1 cellular context compared by ENCODE assay signal in the genomic region with DNA sequence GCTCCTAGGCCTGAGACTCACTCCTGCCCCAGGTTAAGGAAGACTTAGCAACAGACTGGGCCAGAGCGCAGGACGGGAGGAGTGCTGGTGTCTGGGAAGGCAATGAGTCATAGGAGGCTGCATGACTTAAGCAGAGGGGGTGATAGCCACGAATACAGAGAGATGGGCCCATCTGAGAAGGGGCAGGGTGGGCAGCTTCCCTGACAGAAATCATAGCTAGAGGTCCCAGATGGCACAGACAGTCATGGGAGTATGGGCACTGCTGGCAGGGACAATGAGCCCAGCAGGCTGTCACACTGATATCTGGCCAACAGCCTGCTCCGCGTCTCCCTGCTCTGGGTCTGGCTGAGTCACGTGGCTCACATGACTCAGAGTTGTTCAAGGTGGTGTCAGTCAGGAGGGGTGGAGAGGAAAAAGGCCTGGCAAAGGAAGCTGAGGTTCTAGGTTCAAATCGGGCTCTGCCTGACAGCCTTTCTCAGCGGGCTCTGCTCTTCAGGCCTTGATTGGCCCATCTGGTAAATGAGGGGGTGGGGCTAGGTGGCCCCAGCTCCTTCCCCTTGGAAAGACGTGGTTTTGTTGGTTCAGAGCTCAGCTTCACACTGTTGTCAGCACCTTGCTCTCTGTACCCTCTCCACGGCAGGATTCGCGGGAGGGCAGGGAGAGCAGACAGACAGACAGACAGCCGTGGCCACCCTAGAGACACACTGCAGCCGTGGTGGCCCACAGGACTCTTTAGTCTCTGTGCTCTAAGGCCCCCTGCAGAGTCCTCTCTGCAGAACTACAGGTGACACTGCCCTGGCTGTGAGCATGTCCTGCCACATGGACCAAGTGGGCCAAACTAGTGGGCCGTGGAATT.
TF ChIP-seq lines count a peak whose summit lies in the region.

No MANE protein-coding gene starts in this region.

TF ChIP-seq in K562, 482 proteins besides CTCF, POLR2A, EP300 and RAD21 (continued from another document and continues in another):
- TF ChIP-seq, protein P1, sequence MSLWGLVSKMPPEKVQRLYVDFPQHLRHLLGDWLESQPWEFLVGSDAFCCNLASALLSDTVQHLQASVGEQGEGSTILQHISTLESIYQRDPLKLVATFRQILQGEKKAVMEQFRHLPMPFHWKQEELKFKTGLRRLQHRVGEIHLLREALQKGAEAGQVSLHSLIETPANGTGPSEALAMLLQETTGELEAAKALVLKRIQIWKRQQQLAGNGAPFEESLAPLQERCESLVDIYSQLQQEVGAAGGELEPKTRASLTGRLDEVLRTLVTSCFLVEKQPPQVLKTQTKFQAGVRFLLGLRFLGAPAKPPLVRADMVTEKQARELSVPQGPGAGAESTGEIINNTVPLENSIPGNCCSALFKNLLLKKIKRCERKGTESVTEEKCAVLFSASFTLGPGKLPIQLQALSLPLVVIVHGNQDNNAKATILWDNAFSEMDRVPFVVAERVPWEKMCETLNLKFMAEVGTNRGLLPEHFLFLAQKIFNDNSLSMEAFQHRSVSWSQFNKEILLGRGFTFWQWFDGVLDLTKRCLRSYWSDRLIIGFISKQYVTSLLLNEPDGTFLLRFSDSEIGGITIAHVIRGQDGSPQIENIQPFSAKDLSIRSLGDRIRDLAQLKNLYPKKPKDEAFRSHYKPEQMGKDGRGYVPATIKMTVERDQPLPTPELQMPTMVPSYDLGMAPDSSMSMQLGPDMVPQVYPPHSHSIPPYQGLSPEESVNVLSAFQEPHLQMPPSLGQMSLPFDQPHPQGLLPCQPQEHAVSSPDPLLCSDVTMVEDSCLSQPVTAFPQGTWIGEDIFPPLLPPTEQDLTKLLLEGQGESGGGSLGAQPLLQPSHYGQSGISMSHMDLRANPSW (CRISPR knock-in tag; IDR thresholded peaks at IDR 0.05) = no peak
- no peak for TF ChIP-seq ZKSCAN8 (CRISPR knock-in tag; IDR thresholded peaks at IDR 0.05)
- TF ChIP-seq, protein P2, sequence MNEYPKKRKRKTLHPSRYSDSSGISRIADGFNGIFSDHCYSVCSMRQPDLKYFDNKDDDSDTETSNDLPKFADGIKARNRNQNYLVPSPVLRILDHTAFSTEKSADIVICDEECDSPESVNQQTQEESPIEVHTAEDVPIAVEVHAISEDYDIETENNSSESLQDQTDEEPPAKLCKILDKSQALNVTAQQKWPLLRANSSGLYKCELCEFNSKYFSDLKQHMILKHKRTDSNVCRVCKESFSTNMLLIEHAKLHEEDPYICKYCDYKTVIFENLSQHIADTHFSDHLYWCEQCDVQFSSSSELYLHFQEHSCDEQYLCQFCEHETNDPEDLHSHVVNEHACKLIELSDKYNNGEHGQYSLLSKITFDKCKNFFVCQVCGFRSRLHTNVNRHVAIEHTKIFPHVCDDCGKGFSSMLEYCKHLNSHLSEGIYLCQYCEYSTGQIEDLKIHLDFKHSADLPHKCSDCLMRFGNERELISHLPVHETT (CRISPR knock-in tag; conservative IDR thresholded peaks at IDR 0.05 in 1 of 2, IDR thresholded peaks at IDR 0.05 in 1 of 2) = no peak
- peak; percentile 16 for TF ChIP-seq NEUROD1 (IDR thresholded peaks at IDR 0.05; ENCODE audit: borderline replicate concordance, low read depth, low read length, partially characterized antibody)
- no peak for TF ChIP-seq KLF1 (tag; IDR thresholded peaks at IDR 0.05)
- 0 out of 2 replicates have a peak, but pooled peaks have one; percentile 51 for TF ChIP-seq ZEB2 (IDR thresholded peaks at IDR 0.05)
- no peak for TF ChIP-seq ZFP1 (CRISPR knock-in tag; IDR thresholded peaks at IDR 0.05)
- TF ChIP-seq POLR2AphosphoS5 (IDR thresholded peaks at IDR 0.05; ENCODE audit: control insufficient read depth, insufficient read depth, low read depth, low read length) = no peak
- no peak for TF ChIP-seq PPARD (CRISPR knock-in tag; IDR thresholded peaks at IDR 0.05)
- peak; percentile 42; the same call in 1 of the 2 replicates for TF ChIP-seq ZNF766 (CRISPR knock-in tag; conservative IDR thresholded peaks at IDR 0.05)
- TF ChIP-seq CBX8 (IDR thresholded peaks at IDR 0.05; ENCODE audit: borderline replicate concordance, extremely low read depth, low read depth, low read length, poor library complexity, severe bottlenecking) = no peak
- TF ChIP-seq, protein P3, sequence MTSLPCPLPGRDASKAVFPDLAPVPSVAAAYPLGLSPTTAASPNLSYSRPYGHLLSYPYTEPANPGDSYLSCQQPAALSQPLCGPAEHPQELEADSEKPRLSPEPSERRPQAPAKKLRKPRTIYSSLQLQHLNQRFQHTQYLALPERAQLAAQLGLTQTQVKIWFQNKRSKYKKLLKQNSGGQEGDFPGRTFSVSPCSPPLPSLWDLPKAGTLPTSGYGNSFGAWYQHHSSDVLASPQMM (CRISPR knock-in tag; IDR thresholded peaks at IDR 0.05) = no peak
- TF ChIP-seq, protein P4, sequence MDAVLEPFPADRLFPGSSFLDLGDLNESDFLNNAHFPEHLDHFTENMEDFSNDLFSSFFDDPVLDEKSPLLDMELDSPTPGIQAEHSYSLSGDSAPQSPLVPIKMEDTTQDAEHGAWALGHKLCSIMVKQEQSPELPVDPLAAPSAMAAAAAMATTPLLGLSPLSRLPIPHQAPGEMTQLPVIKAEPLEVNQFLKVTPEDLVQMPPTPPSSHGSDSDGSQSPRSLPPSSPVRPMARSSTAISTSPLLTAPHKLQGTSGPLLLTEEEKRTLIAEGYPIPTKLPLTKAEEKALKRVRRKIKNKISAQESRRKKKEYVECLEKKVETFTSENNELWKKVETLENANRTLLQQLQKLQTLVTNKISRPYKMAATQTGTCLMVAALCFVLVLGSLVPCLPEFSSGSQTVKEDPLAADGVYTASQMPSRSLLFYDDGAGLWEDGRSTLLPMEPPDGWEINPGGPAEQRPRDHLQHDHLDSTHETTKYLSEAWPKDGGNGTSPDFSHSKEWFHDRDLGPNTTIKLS (IDR thresholded peaks at IDR 0.05; ENCODE audit: borderline replicate concordance, low read depth) = peak; percentile 82; the same call in 1 of the 2 replicates
- TF ChIP-seq, protein P5, sequence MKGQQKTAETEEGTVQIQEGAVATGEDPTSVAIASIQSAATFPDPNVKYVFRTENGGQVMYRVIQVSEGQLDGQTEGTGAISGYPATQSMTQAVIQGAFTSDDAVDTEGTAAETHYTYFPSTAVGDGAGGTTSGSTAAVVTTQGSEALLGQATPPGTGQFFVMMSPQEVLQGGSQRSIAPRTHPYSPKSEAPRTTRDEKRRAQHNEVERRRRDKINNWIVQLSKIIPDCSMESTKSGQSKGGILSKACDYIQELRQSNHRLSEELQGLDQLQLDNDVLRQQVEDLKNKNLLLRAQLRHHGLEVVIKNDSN (CRISPR knock-in tag; IDR thresholded peaks at IDR 0.05) = peak; percentile 98
- no peak for TF ChIP-seq PHTF2 (CRISPR knock-in tag; IDR thresholded peaks at IDR 0.05)
- TF ChIP-seq, protein P6, sequence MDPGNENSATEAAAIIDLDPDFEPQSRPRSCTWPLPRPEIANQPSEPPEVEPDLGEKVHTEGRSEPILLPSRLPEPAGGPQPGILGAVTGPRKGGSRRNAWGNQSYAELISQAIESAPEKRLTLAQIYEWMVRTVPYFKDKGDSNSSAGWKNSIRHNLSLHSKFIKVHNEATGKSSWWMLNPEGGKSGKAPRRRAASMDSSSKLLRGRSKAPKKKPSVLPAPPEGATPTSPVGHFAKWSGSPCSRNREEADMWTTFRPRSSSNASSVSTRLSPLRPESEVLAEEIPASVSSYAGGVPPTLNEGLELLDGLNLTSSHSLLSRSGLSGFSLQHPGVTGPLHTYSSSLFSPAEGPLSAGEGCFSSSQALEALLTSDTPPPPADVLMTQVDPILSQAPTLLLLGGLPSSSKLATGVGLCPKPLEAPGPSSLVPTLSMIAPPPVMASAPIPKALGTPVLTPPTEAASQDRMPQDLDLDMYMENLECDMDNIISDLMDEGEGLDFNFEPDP (CRISPR knock-in tag; IDR thresholded peaks at IDR 0.05) = no peak
- TF ChIP-seq DMBX1 (CRISPR knock-in tag; IDR thresholded peaks at IDR 0.05; ENCODE audit: borderline replicate concordance) = peak; percentile 61; the same call in 1 of the 2 replicates
- TF ChIP-seq, protein P7, sequence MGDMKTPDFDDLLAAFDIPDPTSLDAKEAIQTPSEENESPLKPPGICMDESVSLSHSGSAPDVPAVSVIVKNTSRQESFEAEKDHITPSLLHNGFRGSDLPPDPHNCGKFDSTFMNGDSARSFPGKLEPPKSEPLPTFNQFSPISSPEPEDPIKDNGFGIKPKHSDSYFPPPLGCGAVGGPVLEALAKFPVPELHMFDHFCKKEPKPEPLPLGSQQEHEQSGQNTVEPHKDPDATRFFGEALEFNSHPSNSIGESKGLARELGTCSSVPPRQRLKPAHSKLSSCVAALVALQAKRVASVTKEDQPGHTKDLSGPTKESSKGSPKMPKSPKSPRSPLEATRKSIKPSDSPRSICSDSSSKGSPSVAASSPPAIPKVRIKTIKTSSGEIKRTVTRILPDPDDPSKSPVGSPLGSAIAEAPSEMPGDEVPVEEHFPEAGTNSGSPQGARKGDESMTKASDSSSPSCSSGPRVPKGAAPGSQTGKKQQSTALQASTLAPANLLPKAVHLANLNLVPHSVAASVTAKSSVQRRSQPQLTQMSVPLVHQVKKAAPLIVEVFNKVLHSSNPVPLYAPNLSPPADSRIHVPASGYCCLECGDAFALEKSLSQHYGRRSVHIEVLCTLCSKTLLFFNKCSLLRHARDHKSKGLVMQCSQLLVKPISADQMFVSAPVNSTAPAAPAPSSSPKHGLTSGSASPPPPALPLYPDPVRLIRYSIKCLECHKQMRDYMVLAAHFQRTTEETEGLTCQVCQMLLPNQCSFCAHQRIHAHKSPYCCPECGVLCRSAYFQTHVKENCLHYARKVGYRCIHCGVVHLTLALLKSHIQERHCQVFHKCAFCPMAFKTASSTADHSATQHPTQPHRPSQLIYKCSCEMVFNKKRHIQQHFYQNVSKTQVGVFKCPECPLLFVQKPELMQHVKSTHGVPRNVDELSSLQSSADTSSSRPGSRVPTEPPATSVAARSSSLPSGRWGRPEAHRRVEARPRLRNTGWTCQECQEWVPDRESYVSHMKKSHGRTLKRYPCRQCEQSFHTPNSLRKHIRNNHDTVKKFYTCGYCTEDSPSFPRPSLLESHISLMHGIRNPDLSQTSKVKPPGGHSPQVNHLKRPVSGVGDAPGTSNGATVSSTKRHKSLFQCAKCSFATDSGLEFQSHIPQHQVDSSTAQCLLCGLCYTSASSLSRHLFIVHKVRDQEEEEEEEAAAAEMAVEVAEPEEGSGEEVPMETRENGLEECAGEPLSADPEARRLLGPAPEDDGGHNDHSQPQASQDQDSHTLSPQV (IDR thresholded peaks at IDR 0.05) = peak; percentile 87
- no peak; the same call in 1 of the 2 replicates for TF ChIP-seq GABPB1 (CRISPR knock-in tag; IDR thresholded peaks at IDR 0.05)
- TF ChIP-seq, protein P8, sequence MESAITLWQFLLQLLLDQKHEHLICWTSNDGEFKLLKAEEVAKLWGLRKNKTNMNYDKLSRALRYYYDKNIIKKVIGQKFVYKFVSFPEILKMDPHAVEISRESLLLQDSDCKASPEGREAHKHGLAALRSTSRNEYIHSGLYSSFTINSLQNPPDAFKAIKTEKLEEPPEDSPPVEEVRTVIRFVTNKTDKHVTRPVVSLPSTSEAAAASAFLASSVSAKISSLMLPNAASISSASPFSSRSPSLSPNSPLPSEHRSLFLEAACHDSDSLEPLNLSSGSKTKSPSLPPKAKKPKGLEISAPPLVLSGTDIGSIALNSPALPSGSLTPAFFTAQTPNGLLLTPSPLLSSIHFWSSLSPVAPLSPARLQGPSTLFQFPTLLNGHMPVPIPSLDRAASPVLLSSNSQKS (CRISPR knock-in tag; IDR thresholded peaks at IDR 0.05) = no peak
- TF ChIP-seq SMAD4 (CRISPR knock-in tag; conservative IDR thresholded peaks at IDR 0.05) = peak; percentile 89
- TF ChIP-seq RCOR1 (IDR thresholded peaks at IDR 0.05; ENCODE audit: borderline replicate concordance in 1 of 2, low read depth in 2 of 2, low read length in 2 of 2) = 0 out of 4 replicates have a peak, but pooled peaks of 1 of the 2 experiments have one; percentile 49
- TF ChIP-seq, protein P9, sequence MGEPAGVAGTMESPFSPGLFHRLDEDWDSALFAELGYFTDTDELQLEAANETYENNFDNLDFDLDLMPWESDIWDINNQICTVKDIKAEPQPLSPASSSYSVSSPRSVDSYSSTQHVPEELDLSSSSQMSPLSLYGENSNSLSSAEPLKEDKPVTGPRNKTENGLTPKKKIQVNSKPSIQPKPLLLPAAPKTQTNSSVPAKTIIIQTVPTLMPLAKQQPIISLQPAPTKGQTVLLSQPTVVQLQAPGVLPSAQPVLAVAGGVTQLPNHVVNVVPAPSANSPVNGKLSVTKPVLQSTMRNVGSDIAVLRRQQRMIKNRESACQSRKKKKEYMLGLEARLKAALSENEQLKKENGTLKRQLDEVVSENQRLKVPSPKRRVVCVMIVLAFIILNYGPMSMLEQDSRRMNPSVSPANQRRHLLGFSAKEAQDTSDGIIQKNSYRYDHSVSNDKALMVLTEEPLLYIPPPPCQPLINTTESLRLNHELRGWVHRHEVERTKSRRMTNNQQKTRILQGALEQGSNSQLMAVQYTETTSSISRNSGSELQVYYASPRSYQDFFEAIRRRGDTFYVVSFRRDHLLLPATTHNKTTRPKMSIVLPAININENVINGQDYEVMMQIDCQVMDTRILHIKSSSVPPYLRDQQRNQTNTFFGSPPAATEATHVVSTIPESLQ (CRISPR knock-in tag; IDR thresholded peaks at IDR 0.05) = no peak
- TF ChIP-seq MBD2 (IDR thresholded peaks at IDR 0.05; ENCODE audit: borderline replicate concordance, low read depth) = no peak
- TF ChIP-seq, protein P10, sequence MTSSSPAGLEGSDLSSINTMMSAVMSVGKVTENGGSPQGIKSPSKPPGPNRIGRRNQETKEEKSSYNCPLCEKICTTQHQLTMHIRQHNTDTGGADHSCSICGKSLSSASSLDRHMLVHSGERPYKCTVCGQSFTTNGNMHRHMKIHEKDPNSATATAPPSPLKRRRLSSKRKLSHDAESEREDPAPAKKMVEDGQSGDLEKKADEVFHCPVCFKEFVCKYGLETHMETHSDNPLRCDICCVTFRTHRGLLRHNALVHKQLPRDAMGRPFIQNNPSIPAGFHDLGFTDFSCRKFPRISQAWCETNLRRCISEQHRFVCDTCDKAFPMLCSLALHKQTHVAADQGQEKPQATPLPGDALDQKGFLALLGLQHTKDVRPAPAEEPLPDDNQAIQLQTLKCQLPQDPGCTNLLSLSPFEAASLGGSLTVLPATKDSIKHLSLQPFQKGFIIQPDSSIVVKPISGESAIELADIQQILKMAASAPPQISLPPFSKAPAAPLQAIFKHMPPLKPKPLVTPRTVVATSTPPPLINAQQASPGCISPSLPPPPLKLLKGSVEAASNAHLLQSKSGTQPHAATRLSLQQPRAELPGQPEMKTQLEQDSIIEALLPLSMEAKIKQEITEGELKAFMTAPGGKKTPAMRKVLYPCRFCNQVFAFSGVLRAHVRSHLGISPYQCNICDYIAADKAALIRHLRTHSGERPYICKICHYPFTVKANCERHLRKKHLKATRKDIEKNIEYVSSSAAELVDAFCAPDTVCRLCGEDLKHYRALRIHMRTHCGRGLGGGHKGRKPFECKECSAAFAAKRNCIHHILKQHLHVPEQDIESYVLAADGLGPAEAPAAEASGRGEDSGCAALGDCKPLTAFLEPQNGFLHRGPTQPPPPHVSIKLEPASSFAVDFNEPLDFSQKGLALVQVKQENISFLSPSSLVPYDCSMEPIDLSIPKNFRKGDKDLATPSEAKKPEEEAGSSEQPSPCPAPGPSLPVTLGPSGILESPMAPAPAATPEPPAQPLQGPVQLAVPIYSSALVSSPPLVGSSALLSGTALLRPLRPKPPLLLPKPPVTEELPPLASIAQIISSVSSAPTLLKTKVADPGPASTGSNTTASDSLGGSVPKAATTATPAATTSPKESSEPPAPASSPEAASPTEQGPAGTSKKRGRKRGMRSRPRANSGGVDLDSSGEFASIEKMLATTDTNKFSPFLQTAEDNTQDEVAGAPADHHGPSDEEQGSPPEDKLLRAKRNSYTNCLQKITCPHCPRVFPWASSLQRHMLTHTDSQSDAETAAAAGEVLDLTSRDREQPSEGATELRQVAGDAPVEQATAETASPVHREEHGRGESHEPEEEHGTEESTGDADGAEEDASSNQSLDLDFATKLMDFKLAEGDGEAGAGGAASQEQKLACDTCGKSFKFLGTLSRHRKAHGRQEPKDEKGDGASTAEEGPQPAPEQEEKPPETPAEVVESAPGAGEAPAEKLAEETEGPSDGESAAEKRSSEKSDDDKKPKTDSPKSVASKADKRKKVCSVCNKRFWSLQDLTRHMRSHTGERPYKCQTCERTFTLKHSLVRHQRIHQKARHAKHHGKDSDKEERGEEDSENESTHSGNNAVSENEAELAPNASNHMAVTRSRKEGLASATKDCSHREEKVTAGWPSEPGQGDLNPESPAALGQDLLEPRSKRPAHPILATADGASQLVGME (CRISPR knock-in tag; IDR thresholded peaks at IDR 0.05) = no peak
- TF ChIP-seq ZZZ3 (IDR thresholded peaks at IDR 0.05) = no peak
- TF ChIP-seq TARDBP (IDR thresholded peaks at IDR 0.05) = no peak
- TF ChIP-seq GTF2A2 (tag; IDR thresholded peaks at IDR 0.05) = no peak
